ENCODE assay signal across 1 cellular context in genomic region chr16:69384974-69385373, GRCh38.
TF ChIP-seq lines count a peak whose summit lies in the region.

No MANE protein-coding gene starts in this region.

TF ChIP-seq in H1, 55 proteins besides CTCF, POLR2A, EP300 and RAD21:
- TF ChIP-seq POU5F1 (IDR thresholded peaks at IDR 0.05; ENCODE audit: low read depth, low read length) (no peak), TEAD4 (IDR thresholded peaks at IDR 0.05; ENCODE audit: low read depth, low read length) (no peak), SUZ12 (IDR thresholded peaks at IDR 0.05; ENCODE audit: low read length) (no peak), SP1 (IDR thresholded peaks at IDR 0.05; ENCODE audit: low read depth, low read length) (no peak), SIX5 (IDR thresholded peaks at IDR 0.05; ENCODE audit: low read depth, low read length) (no peak), CHD2 (IDR thresholded peaks at IDR 0.05; ENCODE audit: low read length) (no peak), POLR2AphosphoS5 (IDR thresholded peaks at IDR 0.05; ENCODE audit: low read depth, low read length) (no peak), RXRA (IDR thresholded peaks at IDR 0.05; ENCODE audit: insufficient read depth, low read depth, low read length) (no peak), TCF12 (IDR thresholded peaks at IDR 0.05; ENCODE audit: low read depth, low read length) (no peak), KDM5A (IDR thresholded peaks at IDR 0.05; ENCODE audit: low read length) (no peak), RFX5 (IDR thresholded peaks at IDR 0.05; ENCODE audit: borderline replicate concordance, low read depth, low read length) (no peak), HDAC6 (IDR thresholded peaks at IDR 0.05; ENCODE audit: low read depth, low read length) (no peak)
- TF ChIP-seq, protein P1, sequence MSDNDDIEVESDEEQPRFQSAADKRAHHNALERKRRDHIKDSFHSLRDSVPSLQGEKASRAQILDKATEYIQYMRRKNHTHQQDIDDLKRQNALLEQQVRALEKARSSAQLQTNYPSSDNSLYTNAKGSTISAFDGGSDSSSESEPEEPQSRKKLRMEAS (IDR thresholded peaks at IDR 0.05): no peak
TF ChIP-seq in H1: peak in this region for 0.
